In the genomic region with DNA sequence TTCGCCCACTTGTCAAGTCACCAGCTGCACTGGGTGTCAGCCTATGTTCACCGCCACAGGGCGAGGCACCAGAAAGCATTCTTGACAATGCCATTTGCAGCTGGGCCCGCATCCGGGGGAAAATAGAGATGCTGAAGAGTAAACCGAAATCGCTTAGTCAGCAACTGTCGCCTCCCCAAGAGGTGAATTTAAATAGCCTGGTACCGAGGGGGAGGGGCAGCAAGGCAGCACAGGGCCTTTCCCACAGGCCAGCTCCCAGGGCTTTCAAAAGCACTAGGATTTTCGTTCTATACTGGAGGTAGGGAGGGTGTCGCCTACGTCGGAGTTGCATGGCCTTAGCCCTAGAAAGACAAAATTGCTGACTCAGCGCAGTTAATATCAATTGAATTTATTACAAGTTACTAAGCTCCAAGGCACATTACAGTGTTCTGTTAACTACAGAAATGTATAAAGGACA, we compare ENCODE assay signal across 8 cellular contexts. TPM values are rescaled to one million over a fixed set of nuclear protein-coding genes. Genes with fewer than 3 reads are reported as not detected.
DNase-seq lines count a peak whose midpoint lies in the region; ATAC-seq and TF ChIP-seq lines count a peak whose summit lies in the region.

No MANE protein-coding gene starts in this region.

- TF ChIP-seq CTCF in GM13976 (IDR thresholded peaks at IDR 0.05; ENCODE audit: borderline replicate concordance, control extremely low read depth, extremely low read depth, insufficient read depth, missing control alignments): no peak
- no peak for TF ChIP-seq CTCF in RWPE2 (IDR thresholded peaks at IDR 0.05; ENCODE audit: poor library complexity, severe bottlenecking)
- no peak for TF ChIP-seq CTCF in astrocyte of the cerebellum (IDR thresholded peaks at IDR 0.05; ENCODE audit: low read depth, low read length, missing control alignments)
- no peak for TF ChIP-seq CTCF in OCI-LY7 (conservative IDR thresholded peaks at IDR 0.05; ENCODE audit: low read length)

- H3K27ac ChIP-seq in RWPE2 (ENCODE audit: poor library complexity, severe bottlenecking) (peak overlapping the region; percentile 97), OCI-LY7 (ENCODE audit: low read depth, low read length, poor library complexity, severe bottlenecking) (no peak overlapping the region)

- peaks cover 10% of the 10 kb centered on the region; the same call in 1 of the 2 replicates for H4K20me1 ChIP-seq in OCI-LY7 (ENCODE audit: insufficient read depth, low read length)

- peak; percentile 48 for DNase-seq in GM13976 (ENCODE audit: low spot score)
- no peak for DNase-seq in RWPE2 (ENCODE audit: low spot score)
- DNase-seq in astrocyte of the cerebellum (ENCODE audit: low read depth): no peak
- DNase-seq in iris pigment epithelial cell (ENCODE audit: low read depth): peak; percentile 45
- DNase-seq in stimulated activated CD4-positive, alpha-beta T cell treated with anti-CD3 and anti-CD28 coated beads, Interleukin-1b, Interleukin-23, amount 100 ng/mL, for 4 hours (ENCODE audit: low read depth in 2 of 2): peak; percentile 47 to 50
- no peak for DNase-seq in NOMO-1 treated with DMSO at 0.1 percent for 48 hours (lab: John Stamatoyannopoulos, UW; ENCODE audit: unreplicated experiment)
- DNase-seq in putamen (ENCODE audit: low spot score): no peak
- no peak for DNase-seq in OCI-LY7 (ENCODE audit: low spot score)

- in situ Hi-C loops in GM13976 (cut with MboI; ENCODE audit: low sequenced_read_pairs, unreplicated experiment) (loop anchor here (10.0 kb wide), 1 partner anchor 59 kb away; no protein-coding TSS in a partner anchor), astrocyte of the cerebellum (cut with HindIII; ENCODE audit: low sequenced_read_pairs) (no loop called here)

- H3K4me1 ChIP-seq in RWPE2 (ENCODE audit: insufficient read depth, poor library complexity, severe bottlenecking) (peaks cover 25% of the 10 kb centered on the region), OCI-LY7 (ENCODE audit: insufficient read depth, low read length, poor library complexity, severe bottlenecking) (peaks cover 40% of the 10 kb centered on the region)

- POLR2A ChIA-PET in OCI-LY7 (lab: Charles Lee): interaction anchor here (0.7 to 0.8 kb wide), 2 partner anchors 12 to 1212 kb away, joined by 4 to 6 read pairs; no protein-coding TSS in a partner anchor

- H3K9me2 ChIP-seq in OCI-LY7 (ENCODE audit: insufficient read depth, low read length): no peaks in the 10 kb centered on the region

- CTCF ChIA-PET in OCI-LY7 (lab: Charles Lee; ENCODE audit: unreplicated experiment): no interaction called here

- intact Hi-C loops in OCI-LY7 (cut with micrococcal nuclease; ENCODE audit: unreplicated experiment): no loop called here

- no peak overlapping the region for H2AFZ ChIP-seq in OCI-LY7 (ENCODE audit: low read length)

- H3K79me2 ChIP-seq in OCI-LY7 (ENCODE audit: insufficient read depth, low read depth, low read length): peaks cover 6% of the 10 kb centered on the region; the same call in 1 of the 2 replicates

- H3K4me3 ChIP-seq in RWPE2 (ENCODE audit: severe bottlenecking) (peak overlapping the region; percentile 19), astrocyte of the cerebellum (ENCODE audit: low read depth, low read length) (peak overlapping the region; percentile 71), OCI-LY7 (ENCODE audit: low read depth, low read length, poor library complexity, severe bottlenecking) (no peak overlapping the region)

- BruUV-seq in OCI-LY7 (replicated peaks; lab: Mats Ljungman, UMichigan): no TSS peak

- H3K9me3 ChIP-seq in RWPE2 (ENCODE audit: severe bottlenecking) (no peaks in the 10 kb centered on the region), OCI-LY7 (ENCODE audit: low read length) (no peaks in the 10 kb centered on the region)

- no peaks in the 10 kb centered on the region for H3K27me3 ChIP-seq in RWPE2 (ENCODE audit: insufficient read depth, poor library complexity, severe bottlenecking)

- H3K36me3 ChIP-seq in RWPE2 (ENCODE audit: low read depth): peaks cover 35% of the 10 kb centered on the region
- H3K36me3 ChIP-seq in OCI-LY7 (ENCODE audit: insufficient read depth, low read length): peaks cover 26% of the 10 kb centered on the region

- H3K4me2 ChIP-seq in OCI-LY7 (ENCODE audit: low read length): no peak overlapping the region; the same call in 1 of the 2 replicates

- ATAC-seq in RWPE2 (ENCODE audit: low read depth): no peak

RNA-seq across cellular contexts. Expression of a gene that starts 4.3 kb away (rescaled TPM):
- 18.8 and 25.8 TPM in 2 replicates for total RNA-seq in OCI-LY7 (2014; rRNA removed; shearing (Covaris generic))
- total RNA-seq in OCI-LY7 (2022): 23.7 and 23.8 TPM in 2 replicates

Comparison
In these comparisons a context has a peak if more than half of its experiments do, and no peak if none do; other contexts are left out.
1. DNase-seq: peak in GM13976 (single experiment), iris pigment epithelial cell (single experiment) and stimulated activated CD4-positive, alpha-beta T cell treated with anti-CD3 and anti-CD28 coated beads, Interleukin-1b, Interleukin-23, amount 100 ng/mL, for 4 hours (2 of 2); none in RWPE2 (single experiment), astrocyte of the cerebellum (single experiment), NOMO-1 treated with DMSO at 0.1 percent for 48 hours (single experiment), putamen (single experiment) and OCI-LY7 (single experiment).